Comparison of ENCODE assay signal across 10 cellular contexts in genomic region chr7:132576723-132577089, GRCh38. TPM values are rescaled to one million over a fixed set of nuclear protein-coding genes. Genes with fewer than 3 reads are reported as not detected.
DNase-seq lines count a peak whose midpoint lies in the region; ATAC-seq, FAIRE-seq and TF ChIP-seq lines count a peak whose summit lies in the region.
"Had no signal": no experiment of that assay in that cellular context is flagged by ENCODE, and none has a peak within 500 bp of the region (broad histone marks: within the 10 kb centered on the region; RNA-seq: fewer than 3 reads in every experiment).

No MANE protein-coding gene starts in this region.

- FAIRE-seq in H1 (lab: Jason Lieb, UNC): no peak

- no peak overlapping the region for H3K27ac ChIP-seq in H1 (ENCODE audit: low read depth, low read length)
- H3K27ac ChIP-seq in muscle layer of duodenum (ENCODE audit: low read length): no peak overlapping the region
- H3K27ac ChIP-seq in urinary bladder (ENCODE audit: low read depth): no peak overlapping the region

- H2AFZ ChIP-seq in H1 (ENCODE audit: low read length): no peak overlapping the region

- H3K4me3 ChIP-seq in H1 (ENCODE audit: extremely low read depth in 1 of 4, insufficient read depth in 2 of 4, low read depth in 3 of 4, low read length in 4 of 4): peak overlapping the region; percentile 32 to 67 (median 50)
- peak overlapping the region; percentile 62 to 66 for H3K4me3 ChIP-seq in muscle layer of duodenum (ENCODE audit: low read depth in 1 of 2, low read length in 2 of 2)
- peak overlapping the region; percentile 53 for H3K4me3 ChIP-seq in urinary bladder (ENCODE audit: low read depth, low read length)

- no peak overlapping the region for H2BK12ac ChIP-seq in H1 (ENCODE audit: low read depth, low read length)

- no peak for ATAC-seq in GM18505 (IDR thresholded peaks at IDR 0.05; ENCODE audit: unreplicated experiment)
- no peak for ATAC-seq in GM18517 (IDR thresholded peaks at IDR 0.05; ENCODE audit: unreplicated experiment)

- TF ChIP-seq RAD21 in H1 (IDR thresholded peaks at IDR 0.05 in 1 of 2, conservative IDR thresholded peaks at IDR 0.05 in 1 of 2; ENCODE audit: low read depth in 2 of 2, low read length in 2 of 2): no peak

- no peak for TF ChIP-seq CTCF in H1 (IDR thresholded peaks at IDR 0.05; ENCODE audit: control extremely low read depth in 1 of 3, insufficient read depth in 1 of 3, low read depth in 1 of 3, low read length in 3 of 3)

- peaks cover 45% of the 10 kb centered on the region for H3K4me1 Mint-ChIP-seq in activated naive CD4-positive, alpha-beta T cell treated with anti-CD3 and anti-CD28 coated beads, Interleukin-2, amount 10 ng/mL, durations not matched to agents 7 days and 5 days

- 2% methylated on average over 11 of the region's 55 CpGs; no CpG with 5 or more reads in 1 of the 2 experiments for WGBS in H1 (ENCODE audit: extremely low coverage in 1 of 2, insufficient coverage in 1 of 2, insufficient read length in 1 of 2, insufficient replicate concordance in 2 of 2, low coverage in 1 of 2, low lambda C conversion rate in 2 of 2, missing lambda C conversion rate in 1 of 2), 2 experiments
- WGBS in urinary bladder: under 1% methylated on average over 55 of the region's 55 CpGs

- peaks cover 88% of the 10 kb centered on the region for H3K27me3 Mint-ChIP-seq in activated naive CD4-positive, alpha-beta T cell treated with anti-CD3 and anti-CD28 coated beads, Interleukin-2, amount 10 ng/mL, durations not matched to agents 7 days and 5 days

- H2BK15ac ChIP-seq in H1 (ENCODE audit: low read length): no peak overlapping the region

- H2AK5ac ChIP-seq in H1 (ENCODE audit: low read depth, low read length): no peak overlapping the region

- H3K27me3 ChIP-seq in H1 (replicated peaks in 1 of 4; ENCODE audit: control insufficient read depth in 3 of 4, extremely low read depth in 1 of 4, insufficient read depth in 3 of 4, low read length in 3 of 4) (peaks cover 63 to 75% (median 69%) of the 10 kb centered on the region in 4 experiments), muscle layer of duodenum (ENCODE audit: low read depth, low read length) (peaks cover 30% of the 10 kb centered on the region)

- no peak for TF ChIP-seq POLR2A in H1 (IDR thresholded peaks at IDR 0.05; ENCODE audit: control extremely low read depth in 1 of 2, low read depth in 2 of 2, low read length in 2 of 2)
- no peak for TF ChIP-seq POLR2A in GM18505 (IDR thresholded peaks at IDR 0.05; ENCODE audit: borderline replicate concordance, extremely low read depth, insufficient read depth, insufficient read length)

- H3K4ac ChIP-seq in H1 (replicated peaks; ENCODE audit: insufficient read length, low read depth, low read length): no peak overlapping the region

- H4K5ac ChIP-seq in H1 (ENCODE audit: insufficient read length, low read depth, low read length): no peak overlapping the region

- no peak overlapping the region for H2BK120ac ChIP-seq in H1 (replicated peaks; ENCODE audit: low read depth, low read length)

- peaks cover 0 to 4% (median 0%) of the 10 kb centered on the region in 4 experiments; a peak in 1 of 8 replicates for H3K36me3 ChIP-seq in H1 (ENCODE audit: control insufficient read depth in 2 of 4, insufficient read depth in 4 of 4, low read length in 3 of 4)
- H3K36me3 ChIP-seq in muscle layer of duodenum (ENCODE audit: control insufficient read depth in 1 of 2, insufficient read depth in 2 of 2, low read length in 2 of 2): no peaks in the 10 kb centered on the region
- H3K36me3 ChIP-seq in urinary bladder (ENCODE audit: insufficient read depth): no peaks in the 10 kb centered on the region

- H3K36me3 Mint-ChIP-seq in activated naive CD4-positive, alpha-beta T cell treated with anti-CD3 and anti-CD28 coated beads, Interleukin-2, amount 10 ng/mL, durations not matched to agents 7 days and 5 days: peaks cover 35% of the 10 kb centered on the region

- H3K27ac Mint-ChIP-seq in activated naive CD4-positive, alpha-beta T cell treated with anti-CD3 and anti-CD28 coated beads, Interleukin-2, amount 10 ng/mL, durations not matched to agents 7 days and 5 days: no peak overlapping the region

- H3K79me2 ChIP-seq in H1 (ENCODE audit: control insufficient read depth in 1 of 2, insufficient read depth in 2 of 2, low read length in 2 of 2): no peaks in the 10 kb centered on the region

- CTCF ChIA-PET in activated naive CD4-positive, alpha-beta T cell treated with anti-CD3 and anti-CD28 coated beads, Interleukin-2, amount 10 ng/mL, durations not matched to agents 7 days and 5 days (lab: Charles Lee): interaction anchor here (1.1 to 9.9 kb wide), 6 partner anchors 11 to 268 kb away, joined by 3 to 240 read pairs (median 4); no protein-coding TSS in a partner anchor
- CTCF ChIA-PET in H1 (lab: Charles Lee; ENCODE audit: partially characterized antibody): interaction anchor here (0.9 to 3.0 kb wide), 19 partner anchors 8 to 887 kb away, joined by 3 to 26 read pairs (median 4); no protein-coding TSS in a partner anchor

- no peaks in the 10 kb centered on the region for H3K79me1 ChIP-seq in H1 (ENCODE audit: low read depth, low read length)

- no peak overlapping the region for H2BK20ac ChIP-seq in H1 (ENCODE audit: low read length)

- peaks cover 12 to 44% (median 25%) of the 10 kb centered on the region in 4 experiments for H3K4me1 ChIP-seq in H1 (replicated peaks in 1 of 4; ENCODE audit: control insufficient read depth in 3 of 4, insufficient read depth in 4 of 4, low read length in 3 of 4)
- H3K4me1 ChIP-seq in muscle layer of duodenum (ENCODE audit: control insufficient read depth in 1 of 2, insufficient read depth in 2 of 2, low read length in 2 of 2): peaks cover 0 to 29% of the 10 kb centered on the region in 2 donors
- no peaks in the 10 kb centered on the region for H3K4me1 ChIP-seq in urinary bladder (ENCODE audit: insufficient read depth)

- no peak overlapping the region for H3K18ac ChIP-seq in H1 (ENCODE audit: extremely low read depth, low read length)

- H3K4me3 Mint-ChIP-seq in activated naive CD4-positive, alpha-beta T cell treated with anti-CD3 and anti-CD28 coated beads, Interleukin-2, amount 10 ng/mL, durations not matched to agents 7 days and 5 days: peak overlapping the region; percentile 87

- no peak overlapping the region for H4K91ac ChIP-seq in H1 (replicated peaks; ENCODE audit: insufficient read length, low read length)

- DNase-seq in activated naive CD4-positive, alpha-beta T cell treated with anti-CD3 and anti-CD28 coated beads, Interleukin-2, amount 10 ng/mL, durations not matched to agents 7 days and 5 days: no peak
- DNase-seq in activated naive CD4-positive, alpha-beta T cell treated with anti-CD3 and anti-CD28 coated beads, Interleukin-2, amount 50 U/mL, for 16 hours: no peak
- no peak for DNase-seq in H1 (ENCODE audit: low read depth in 1 of 2, low spot score in 2 of 2)
- no peak for DNase-seq in activated CD4-positive, alpha-beta T cell treated with anti-CD3 and anti-CD28 coated beads, Interleukin-2, amount 50 U/mL, for 4 hours
- DNase-seq: activated CD4-positive, CD25-positive, alpha-beta regulatory T cell had no signal

- H3K23ac ChIP-seq in H1 (ENCODE audit: insufficient read length): no peak overlapping the region

- H3K56ac ChIP-seq in H1 (replicated peaks; ENCODE audit: insufficient read length, low read depth, low read length): no peak overlapping the region

- no peak overlapping the region for H4K8ac ChIP-seq in H1 (ENCODE audit: extremely low read depth, insufficient read depth, low read length)

- peak overlapping the region; percentile 74 to 98 for H3K4me2 ChIP-seq in H1 (ENCODE audit: insufficient read depth in 1 of 2, low read depth in 2 of 2, low read length in 2 of 2)

- no peak overlapping the region for H3K14ac ChIP-seq in H1 (ENCODE audit: insufficient read length)

- H3K9ac ChIP-seq in H1 (replicated peaks in 1 of 4; ENCODE audit: extremely low read depth in 1 of 4, low read depth in 3 of 4, low read length in 3 of 4): no peak overlapping the region

- no peak for TF ChIP-seq EP300 in H1 (IDR thresholded peaks at IDR 0.05; ENCODE audit: borderline replicate concordance in 1 of 2, low read depth in 2 of 2, low read length in 2 of 2)

- H3K9me3 Mint-ChIP-seq in activated naive CD4-positive, alpha-beta T cell treated with anti-CD3 and anti-CD28 coated beads, Interleukin-2, amount 10 ng/mL, durations not matched to agents 7 days and 5 days: no peaks in the 10 kb centered on the region

- H3K23me2 ChIP-seq in H1 (ENCODE audit: low read depth, low read length): peaks cover 13% of the 10 kb centered on the region; the same call in 1 of the 2 replicates

- no peak overlapping the region for H2BK5ac ChIP-seq in H1 (ENCODE audit: low read depth, low read length)

- peaks cover 2 to 5% of the 10 kb centered on the region in 2 experiments for H4K20me1 ChIP-seq in H1 (replicated peaks in 1 of 2; ENCODE audit: control insufficient read depth in 1 of 2, insufficient read depth in 2 of 2, low read length in 2 of 2)

- POLR2A ChIA-PET in H1 (lab: Charles Lee; ENCODE audit: partially characterized antibody): no interaction called here

- no peaks in the 10 kb centered on the region; a peak in 1 of 4 replicates for H3K9me3 ChIP-seq in H1 (ENCODE audit: insufficient read depth in 2 of 2, low read depth in 1 of 2, low read length in 1 of 2)
- no peaks in the 10 kb centered on the region for H3K9me3 ChIP-seq in muscle layer of duodenum (ENCODE audit: control insufficient read depth in 1 of 2, low read length in 2 of 2)

TF ChIP-seq in H1, 55 proteins besides CTCF, POLR2A, EP300 and RAD21 (continues in another document):
- TF ChIP-seq JUN (IDR thresholded peaks at IDR 0.05; ENCODE audit: low read depth, low read length) (no peak), KDM5A (IDR thresholded peaks at IDR 0.05; ENCODE audit: low read length) (no peak), CHD1 (IDR thresholded peaks at IDR 0.05; ENCODE audit: low read depth, low read length) (no peak), CBX5 (IDR thresholded peaks at IDR 0.05; ENCODE audit: low read depth, low read length) (no peak), HDAC6 (IDR thresholded peaks at IDR 0.05; ENCODE audit: low read depth, low read length) (no peak), NRF1 (IDR thresholded peaks at IDR 0.05; ENCODE audit: low read depth, low read length) (no peak), CHD2 (IDR thresholded peaks at IDR 0.05; ENCODE audit: low read length) (no peak), GABPA (IDR thresholded peaks at IDR 0.05; ENCODE audit: borderline replicate concordance, insufficient read depth, low read length) (no peak)

RNA-seq across cellular contexts. Expression of gene PLXNA4, which starts 0.4 kb away (rescaled TPM):
- 0.76 and 1.8 TPM in 2 replicates for total RNA-seq in H1 (2021; fragmentation: NEBNext Ultra II Directional; extraction: Animal tissue kit (Norgen Biotek cat#: 25700))
- polyA plus RNA-seq in H1 (2011; rRNA removed) (0.44 and 0.79 TPM in 2 replicates), urinary bladder (1.6 TPM)
- 0.40 TPM for polyA plus RNA-seq in H1 (2011; cell fraction: cytosol; rRNA removed)
- 0.88 TPM for polyA plus RNA-seq in H1 (2011; cell fraction: nucleus; rRNA removed)
- 0.51 to 1.1 TPM (median 0.55 TPM) in 4 replicates for polyA plus RNA-seq in H1 (2012, experiment 1 of 2)
- 0.26 TPM for polyA plus RNA-seq in H1 (2012, experiment 2 of 2)
- polyA plus RNA-seq in H1 (2013, experiment 1 of 2): 0.69 TPM
- polyA plus RNA-seq in H1 (2013, experiment 2 of 2): 0.63 TPM
- 2.0 and 2.7 TPM in 2 replicates for polyA minus RNA-seq in H1 (2011; rRNA and poly(A)+ RNA removed)
- polyA minus RNA-seq in H1 (2011; cell fraction: cytosol; rRNA and poly(A)+ RNA removed): 1.0 TPM
- polyA minus RNA-seq in H1 (2011; cell fraction: nucleus; rRNA and poly(A)+ RNA removed): 1.6 TPM
- 6.5 TPM for total RNA-seq in urinary bladder
- total RNA-seq: fibroblast of villous mesenchyme had no signal
